Comparison of ENCODE assay signal across 13 cellular contexts in genomic region chr5:62310426-62311105, GRCh38. TPM values are rescaled to one million over a fixed set of nuclear protein-coding genes. Genes with fewer than 3 reads are reported as not detected.
DNase-seq lines count a peak whose midpoint lies in the region; ATAC-seq and TF ChIP-seq lines count a peak whose summit lies in the region.
"Had no signal": no experiment of that assay in that cellular context is flagged by ENCODE, and none has a peak within 500 bp of the region (broad histone marks: within the 10 kb centered on the region; RNA-seq: fewer than 3 reads in every experiment).

No MANE protein-coding gene starts in this region.

- H3K27ac ChIP-seq in cardiac muscle cell (peak overlapping the region; percentile 51), right cardiac atrium (ENCODE audit: low read length) (no peak overlapping the region), spleen (no peak overlapping the region)

- H3K9me3 Mint-ChIP-seq in activated CD4-positive, alpha-beta memory T cell treated with anti-CD3 and anti-CD28 coated beads, Interleukin-2, amount 10 ng/mL, durations not matched to agents 7 days and 5 days: no peaks in the 10 kb centered on the region
- H3K9me3 Mint-ChIP-seq in glutamatergic neuron (ENCODE audit: unreplicated experiment): peaks cover 6% of the 10 kb centered on the region

- CTCF ChIA-PET in activated CD4-positive, alpha-beta memory T cell treated with anti-CD3 and anti-CD28 coated beads, Interleukin-2, amount 10 ng/mL, durations not matched to agents 7 days and 5 days (lab: Charles Lee): interaction anchor here (1.1 to 4.4 kb wide), 3 partner anchors 13 to 86 kb away, joined by 3 to 42 read pairs (median 3); no protein-coding TSS in a partner anchor

- intact Hi-C loops in right cardiac atrium (cut with DNase I): no loop called here
- intact Hi-C loops in spleen (cut with DNase I; ENCODE audit: low total_unique reads): no loop called here

- H3K4me1 ChIP-seq in cardiac muscle cell (ENCODE audit: low read depth) (peaks cover 20% of the 10 kb centered on the region), right cardiac atrium (ENCODE audit: control insufficient read depth, insufficient read depth, low read length) (peaks cover under 1% of the 10 kb centered on the region), spleen (peaks cover 11 to 89% (median 64%) of the 10 kb centered on the region in 6 donors)

- DNase-seq in cardiac muscle cell (ENCODE audit: low read depth in 1 of 2, low spot score in 1 of 2) (no peak), right cardiac atrium (no peak), glutamatergic neuron (no peak), hippocampal formation (lab: John Stamatoyannopoulos, UW) (no peak), spleen (no peak)
- DNase-seq in activated CD4-positive, alpha-beta memory T cell treated with anti-CD3 and anti-CD28 coated beads, Interleukin-2, amount 10 ng/mL, durations not matched to agents 7 days and 5 days: no peak
- DNase-seq in stimulated activated CD4-positive, alpha-beta T cell treated with anti-CD3 and anti-CD28 coated beads, Interleukin-2, amount 100 ng/mL, for 48 hours: no peak
- DNase-seq: activated CD4-positive, alpha-beta T cell treated with anti-CD3 and anti-CD28 coated beads for 4 hours; Karpas-422; NCI-H2029 treated with DMSO at 0.1 percent for 48 hours; posterior cingulate gyrus; stimulated activated CD4-positive, alpha-beta T cell treated with anti-CD3 and anti-CD28 coated beads, Interleukin-2, amount 100 ng/mL, for 24 hours had no signal

- peak overlapping the region; percentile 51 for H3K4me3 Mint-ChIP-seq in activated CD4-positive, alpha-beta memory T cell treated with anti-CD3 and anti-CD28 coated beads, Interleukin-2, amount 10 ng/mL, durations not matched to agents 7 days and 5 days
- H3K4me3 Mint-ChIP-seq in glutamatergic neuron (ENCODE audit: unreplicated experiment): peak overlapping the region; percentile 56

- no peaks in the 10 kb centered on the region for H3K27me3 ChIP-seq in cardiac muscle cell
- H3K27me3 ChIP-seq in right cardiac atrium (ENCODE audit: control insufficient read depth, insufficient read depth): no peaks in the 10 kb centered on the region
- H3K27me3 ChIP-seq in spleen (replicated peaks in 1 of 7): no peaks in the 10 kb centered on the region

- peaks cover 65% of the 10 kb centered on the region for H3K36me3 Mint-ChIP-seq in activated CD4-positive, alpha-beta memory T cell treated with anti-CD3 and anti-CD28 coated beads, Interleukin-2, amount 10 ng/mL, durations not matched to agents 7 days and 5 days (ENCODE audit: low read depth)
- H3K36me3 Mint-ChIP-seq in glutamatergic neuron (ENCODE audit: unreplicated experiment): no peaks in the 10 kb centered on the region

- TF ChIP-seq CTCF in cardiac muscle cell (IDR thresholded peaks at IDR 0.05; ENCODE audit: low read depth, low read length) (no peak), glutamatergic neuron (IDR thresholded peaks at IDR 0.05; ENCODE audit: partially characterized antibody, unreplicated experiment) (no peak), spleen (IDR thresholded peaks at IDR 0.05 in 8 of 11, conservative IDR thresholded peaks at IDR 0.05 in 3 of 11) (no peak)

- H3K36me3 ChIP-seq in cardiac muscle cell: no peaks in the 10 kb centered on the region
- no peaks in the 10 kb centered on the region for H3K36me3 ChIP-seq in spleen

- 65% methylated on average over 5 of the region's 5 CpGs for WGBS in right cardiac atrium
- WGBS in spleen, 5 donors: 61 to 80% (median 73%) methylated on average over 5 of the region's 5 CpGs

- H3K9me3 ChIP-seq in cardiac muscle cell (ENCODE audit: low read depth): no peaks in the 10 kb centered on the region
- no peaks in the 10 kb centered on the region for H3K9me3 ChIP-seq in right cardiac atrium (ENCODE audit: control insufficient read depth, low read length)
- H3K9me3 ChIP-seq in spleen: no peaks in the 10 kb centered on the region

- POLR2A ChIA-PET in activated CD4-positive, alpha-beta memory T cell treated with anti-CD3 and anti-CD28 coated beads, Interleukin-2, amount 10 ng/mL, durations not matched to agents 7 days and 5 days (lab: Charles Lee): interaction anchor here (1.9 to 4.4 kb wide), 2 partner anchors 23 to 26 kb away, joined by 4 to 53 read pairs; no protein-coding TSS in a partner anchor

- peaks cover 72% of the 10 kb centered on the region for H3K4me1 Mint-ChIP-seq in activated CD4-positive, alpha-beta memory T cell treated with anti-CD3 and anti-CD28 coated beads, Interleukin-2, amount 10 ng/mL, durations not matched to agents 7 days and 5 days
- H3K4me1 Mint-ChIP-seq in glutamatergic neuron (ENCODE audit: low read depth, unreplicated experiment): peaks cover 44% of the 10 kb centered on the region

- peak overlapping the region; percentile 65 for H3K27ac Mint-ChIP-seq in activated CD4-positive, alpha-beta memory T cell treated with anti-CD3 and anti-CD28 coated beads, Interleukin-2, amount 10 ng/mL, durations not matched to agents 7 days and 5 days
- H3K27ac Mint-ChIP-seq in glutamatergic neuron (ENCODE audit: unreplicated experiment): peak overlapping the region; percentile 57

- no peak for ATAC-seq in right cardiac atrium
- no peak for ATAC-seq in HG03108 (IDR thresholded peaks at IDR 0.05; ENCODE audit: unreplicated experiment)

- no peak for TF ChIP-seq POLR2A in spleen (IDR thresholded peaks at IDR 0.05)

- no peak overlapping the region for H3K4me3 ChIP-seq in cardiac muscle cell
- H3K4me3 ChIP-seq in right cardiac atrium (ENCODE audit: low read length): no peak overlapping the region
- no peak overlapping the region for H3K4me3 ChIP-seq in spleen

- no peaks in the 10 kb centered on the region for H3K27me3 Mint-ChIP-seq in activated CD4-positive, alpha-beta memory T cell treated with anti-CD3 and anti-CD28 coated beads, Interleukin-2, amount 10 ng/mL, durations not matched to agents 7 days and 5 days
- H3K27me3 Mint-ChIP-seq in glutamatergic neuron (ENCODE audit: unreplicated experiment): peaks cover 8% of the 10 kb centered on the region

RNA-seq across cellular contexts. Expression of gene KIF2A, which starts 4.6 kb away (rescaled TPM):
- total RNA-seq in cardiac muscle cell (32.2 and 35.4 TPM in 2 replicates), right cardiac atrium (10 to 100 TPM; 12.9 to 15.5 (median 14.7) TPM), glutamatergic neuron (ENCODE audit: unreplicated experiment) (91.7 TPM), spleen (10 to 100 TPM; 40.9 to 66.7 (median 48.0) TPM)
- polyA plus RNA-seq in cardiac muscle cell (35.5 and 44.7 TPM in 2 replicates), right cardiac atrium (2.7 TPM), spleen (1 to 10 TPM; 4.3 to 7.0 (median 4.5) TPM)
- 100 to 1,000 TPM; 250 to 251 TPM for total RNA-seq in activated CD4-positive, alpha-beta memory T cell treated with anti-CD3 and anti-CD28 coated beads, Interleukin-2, amount 10 ng/mL, durations not matched to agents 7 days and 5 days
